Comparison of ENCODE assay signal across 21 cellular contexts in the genomic region with DNA sequence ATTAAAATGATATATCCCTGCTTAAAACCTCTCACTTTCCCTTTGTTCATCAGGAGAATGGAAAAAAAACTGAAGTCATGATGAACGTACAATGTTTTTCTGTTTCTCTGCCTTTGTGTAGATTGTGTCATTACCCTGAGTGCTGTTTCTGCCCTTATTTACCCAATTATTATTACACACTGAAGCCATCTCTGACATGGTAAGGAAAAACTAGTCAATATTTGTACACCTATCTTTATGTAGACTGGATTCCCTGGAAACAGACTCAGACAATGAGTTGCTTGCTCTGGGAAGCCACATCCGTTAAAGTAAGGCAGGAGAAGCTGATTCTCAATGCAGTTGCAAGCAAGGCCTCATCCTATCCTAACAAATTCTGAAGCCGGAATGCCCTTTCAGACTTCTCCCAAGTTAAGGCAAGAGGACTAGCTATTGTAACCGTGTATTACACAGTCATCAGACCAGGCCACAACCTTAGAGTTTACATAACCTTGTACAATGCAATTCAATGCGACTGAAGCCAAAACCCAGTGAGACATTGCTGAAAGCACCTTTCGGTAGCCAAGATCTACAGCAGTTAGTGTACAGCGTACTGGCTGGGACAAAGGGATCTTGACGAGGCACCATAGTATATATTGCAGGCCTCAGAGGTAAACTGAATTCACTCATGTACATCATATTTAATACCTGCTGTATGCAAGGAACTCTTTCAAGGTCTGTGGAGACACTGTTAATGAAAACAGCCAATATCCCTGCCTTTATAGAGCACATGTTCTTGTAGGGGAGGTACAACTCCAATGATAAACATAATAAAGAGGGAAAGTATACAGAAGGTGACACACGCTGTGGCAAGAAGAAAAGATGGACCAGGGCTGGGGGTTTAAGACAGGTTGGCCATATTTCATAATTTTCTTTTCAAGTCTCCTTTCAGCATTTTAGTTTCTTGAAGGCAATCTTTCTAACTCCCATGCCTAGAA.
DNase-seq lines count a peak whose midpoint lies in the region; ATAC-seq and TF ChIP-seq lines count a peak whose summit lies in the region.
"Had no signal": no experiment of that assay in that cellular context is flagged by ENCODE, and none has a peak within 500 bp of the region (broad histone marks: within the 10 kb centered on the region; RNA-seq: fewer than 3 reads in every experiment).

No MANE protein-coding gene starts in this region.

- no CpG with 5 or more reads among the region's 9 CpGs for WGBS in mesendoderm (ENCODE audit: extremely low coverage, insufficient coverage, low lambda C conversion rate)
- 88% methylated on average over 9 of the region's 9 CpGs for WGBS in hepatocyte (ENCODE audit: low lambda C conversion rate, missing lambda C conversion rate)

- no peak overlapping the region for H4K5ac ChIP-seq in mesendoderm (ENCODE audit: low read length)

- no peak overlapping the region for H2AFZ ChIP-seq in hepatocyte

- H3K4me3 ChIP-seq in mesendoderm (ENCODE audit: low read length) (no peak overlapping the region), hepatocyte (no peak overlapping the region)
- H3K4me3 ChIP-seq: BLaER1, HAP-1, MG63 had no signal

- H3K9me2 ChIP-seq in hepatocyte (replicated peaks; ENCODE audit: insufficient read depth): no peaks in the 10 kb centered on the region

- no peaks in the 10 kb centered on the region for H3K9me3 ChIP-seq in hepatocyte (ENCODE audit: low read depth)
- H3K9me3 ChIP-seq: BLaER1, HAP-1, MG63 had no signal

- H3K4ac ChIP-seq in mesendoderm (ENCODE audit: low read depth, low read length): no peak overlapping the region

- H3K23ac ChIP-seq in mesendoderm (ENCODE audit: low read length): no peak overlapping the region

- H3K27me3 ChIP-seq in mesendoderm (ENCODE audit: insufficient read depth, low read length, poor library complexity) (no peaks in the 10 kb centered on the region), hepatocyte (no peaks in the 10 kb centered on the region)
- H3K27me3 ChIP-seq: BLaER1, MG63 had no signal

- H3K56ac ChIP-seq in mesendoderm (ENCODE audit: low read length): no peak overlapping the region

- H3K79me2 ChIP-seq in mesendoderm (ENCODE audit: control insufficient read depth, insufficient read depth, low read length): no peaks in the 10 kb centered on the region
- H3K79me2 ChIP-seq in hepatocyte: no peaks in the 10 kb centered on the region

- peaks cover 2% of the 10 kb centered on the region for H3K9me3 Mint-ChIP-seq in activated naive CD8-positive, alpha-beta T cell treated with anti-CD3 and anti-CD28 coated beads for 36 hours

- H3K36me3 ChIP-seq in mesendoderm (ENCODE audit: control insufficient read depth, insufficient read depth, low read length) (no peaks in the 10 kb centered on the region), hepatocyte (replicated peaks; ENCODE audit: insufficient read depth, low read depth) (no peaks in the 10 kb centered on the region)
- H3K36me3 ChIP-seq: BLaER1, HAP-1, MG63 had no signal

- no peak overlapping the region for H4K8ac ChIP-seq in mesendoderm (ENCODE audit: low read depth, low read length)

- H3K9ac ChIP-seq in mesendoderm (ENCODE audit: low read length): no peak overlapping the region
- H3K9ac ChIP-seq: BLaER1 had no signal

- H2AK5ac ChIP-seq in mesendoderm (ENCODE audit: low read length): no peak overlapping the region

- no peaks in the 10 kb centered on the region for H4K20me1 ChIP-seq in hepatocyte (ENCODE audit: insufficient read depth, poor library complexity, severe bottlenecking)
- H4K20me1 ChIP-seq: BLaER1 had no signal

- H2BK120ac ChIP-seq in mesendoderm (ENCODE audit: low read depth, low read length): peak overlapping the region; percentile 67

- H3K4me3 Mint-ChIP-seq in activated naive CD8-positive, alpha-beta T cell treated with anti-CD3 and anti-CD28 coated beads for 36 hours: no peak overlapping the region
- H3K4me3 Mint-ChIP-seq: CD4-positive, alpha-beta memory T cell; IgD-negative memory B cell had no signal

- no peaks in the 10 kb centered on the region for H3K36me3 Mint-ChIP-seq in activated naive CD8-positive, alpha-beta T cell treated with anti-CD3 and anti-CD28 coated beads for 36 hours
- H3K36me3 Mint-ChIP-seq: CD4-positive, alpha-beta memory T cell; IgD-negative memory B cell had no signal

- H3K27ac ChIP-seq in 22Rv1 (peak overlapping the region; percentile 10; the same call in 1 of the 2 replicates), mesendoderm (ENCODE audit: low read depth, low read length) (peak overlapping the region; percentile 33), hepatocyte (no peak overlapping the region)
- H3K27ac ChIP-seq: BLaER1 had no signal

- no peaks in the 10 kb centered on the region for H3K79me1 ChIP-seq in mesendoderm (ENCODE audit: low read length)

- no peaks in the 10 kb centered on the region for H3K27me3 Mint-ChIP-seq in activated naive CD8-positive, alpha-beta T cell treated with anti-CD3 and anti-CD28 coated beads for 36 hours
- H3K27me3 Mint-ChIP-seq: IgD-negative memory B cell had no signal

- H3K4me2 ChIP-seq in mesendoderm (ENCODE audit: low read length) (no peak overlapping the region), hepatocyte (no peak overlapping the region)
- H3K4me2 ChIP-seq: BLaER1 had no signal

- H2BK5ac ChIP-seq in mesendoderm (ENCODE audit: low read length): no peak overlapping the region

- H3K4me1 ChIP-seq in mesendoderm (ENCODE audit: control insufficient read depth, low read depth, low read length): no peaks in the 10 kb centered on the region
- no peaks in the 10 kb centered on the region for H3K4me1 ChIP-seq in hepatocyte (ENCODE audit: insufficient read depth)
- H3K4me1 ChIP-seq: BLaER1, HAP-1 had no signal

- H3K27ac Mint-ChIP-seq in activated naive CD8-positive, alpha-beta T cell treated with anti-CD3 and anti-CD28 coated beads for 36 hours: no peak overlapping the region
- H3K27ac Mint-ChIP-seq: CD4-positive, alpha-beta memory T cell; IgD-negative memory B cell had no signal

- TF ChIP-seq CTCF in 22Rv1 (IDR thresholded peaks at IDR 0.05) (no peak), hepatocyte (IDR thresholded peaks at IDR 0.05; ENCODE audit: poor library complexity) (no peak)

- no peaks in the 10 kb centered on the region for H3K4me1 Mint-ChIP-seq in activated naive CD8-positive, alpha-beta T cell treated with anti-CD3 and anti-CD28 coated beads for 36 hours
- H3K4me1 Mint-ChIP-seq: CD4-positive, alpha-beta memory T cell; IgD-negative memory B cell had no signal

- H2BK15ac ChIP-seq in mesendoderm (replicated peaks; ENCODE audit: low read depth): no peak overlapping the region

- DNase-seq in M059J (ENCODE audit: low read depth): peak; percentile 4
- peak; percentile 27 for DNase-seq in NCI-H774 (lab: John Stamatoyannopoulos, UW)
- no peak for DNase-seq in mesendoderm
- no peak for DNase-seq in activated naive CD8-positive, alpha-beta T cell treated with anti-CD3 and anti-CD28 coated beads for 36 hours
- DNase-seq in hepatocyte (ENCODE audit: low spot score): no peak
- DNase-seq: Calu3; CD4-positive, alpha-beta memory T cell; DMS79 treated with DMSO at 0.1 percent for 48 hours; Karpas-422; MG63; NCI-H1048; NCI-H1436 treated with DMSO at 0.1 percent for 48 hours; NCI-H2107; NCI-H524; SW 1271 had no signal

- ATAC-seq in GM18498 (IDR thresholded peaks at IDR 0.05; ENCODE audit: unreplicated experiment): no peak
- ATAC-seq: Right ventricle myocardium inferior had no signal

- H3K18ac ChIP-seq in mesendoderm (ENCODE audit: low read length): peak overlapping the region; percentile 72

Comparison
In these comparisons a context has a peak if more than half of its experiments do, and no peak if none do; other contexts are left out.
1. DNase-seq: peak in M059J (single experiment) and NCI-H774 (single experiment); none in mesendoderm (single experiment), activated naive CD8-positive, alpha-beta T cell treated with anti-CD3 and anti-CD28 coated beads for 36 hours (single experiment) and hepatocyte (single experiment).